Comparison of ENCODE assay signal across 9 cellular contexts in genomic region chr6:108592371-108593337, GRCh38. TPM values are rescaled to one million over a fixed set of nuclear protein-coding genes. Genes with fewer than 3 reads are reported as not detected.
A peak's percentile ranks its signal among the peaks of the same experiment; 100 is the strongest.
DNase-seq lines count a peak whose midpoint lies in the region; ATAC-seq, FAIRE-seq and TF ChIP-seq lines count a peak whose summit lies in the region.
"Had no signal": no experiment of that assay in that cellular context is flagged by ENCODE, and none has a peak within 500 bp of the region (broad histone marks: within the 10 kb centered on the region; RNA-seq: fewer than 3 reads in every experiment).

No MANE protein-coding gene starts in this region.

- H3K27me3 ChIP-seq in endothelial cell of umbilical vein (ENCODE audit: control insufficient read depth in 2 of 2, insufficient read depth in 2 of 2, low read length in 2 of 2): no peaks in the 10 kb centered on the region
- H3K27me3 ChIP-seq in ovary: no peaks in the 10 kb centered on the region
- H3K27me3 ChIP-seq in endodermal cell (ENCODE audit: control insufficient read depth, insufficient read depth, low read length, poor library complexity, severe bottlenecking): no peaks in the 10 kb centered on the region

- H3K4me1 Mint-ChIP-seq in endodermal cell: peaks cover 43% of the 10 kb centered on the region

- H3K9me1 ChIP-seq in endothelial cell of umbilical vein (replicated peaks; ENCODE audit: control insufficient read depth, extremely low read depth, insufficient read depth, low read length): no peaks in the 10 kb centered on the region

- H3K27me3 Mint-ChIP-seq in endodermal cell (ENCODE audit: insufficient read depth): no peaks in the 10 kb centered on the region

- ATAC-seq in GM19467 (IDR thresholded peaks at IDR 0.05; ENCODE audit: unreplicated experiment): peak; percentile 70
- ATAC-seq: Panc1 had no signal

- intact Hi-C loops in endothelial cell of umbilical vein (cut with micrococcal nuclease) (no loop called here), ovary (cut with DNase I) (loop anchor here in 1 of 4 donors (5.0 kb wide), 1 partner anchor 65 kb away; no protein-coding TSS in a partner anchor)

- TF ChIP-seq CTCF in WI38 (IDR thresholded peaks at IDR 0.05; ENCODE audit: low read depth, low read length) (no peak), endothelial cell of umbilical vein (IDR thresholded peaks at IDR 0.05; ENCODE audit: extremely low read depth in 1 of 2, insufficient read depth in 1 of 2, low read depth in 1 of 2, low read length in 2 of 2) (no peak), ovary (IDR thresholded peaks at IDR 0.05) (no peak), endodermal cell (conservative IDR thresholded peaks at IDR 0.05) (no peak)

- no peaks in the 10 kb centered on the region for H4K20me1 ChIP-seq in endothelial cell of umbilical vein (replicated peaks; ENCODE audit: control insufficient read depth, extremely low read depth, insufficient read depth, low read length)

- H3K4me3 ChIP-seq in WI38 (ENCODE audit: low read depth, low read length): peak overlapping the region; percentile 33
- H3K4me3 ChIP-seq in endothelial cell of umbilical vein (replicated peaks in 1 of 3; ENCODE audit: insufficient read depth in 1 of 3, low read depth in 1 of 3, low read length in 3 of 3): no peak overlapping the region
- peak overlapping the region; percentile 13 for H3K4me3 ChIP-seq in ovary
- no peak overlapping the region for H3K4me3 ChIP-seq in endodermal cell (ENCODE audit: low read length)

- POLR2A ChIA-PET in endothelial cell of umbilical vein (lab: Charles Lee): no interaction called here

- H3K36me3 ChIP-seq in endothelial cell of umbilical vein (ENCODE audit: control insufficient read depth in 2 of 2, extremely low read depth in 1 of 2, insufficient read depth in 2 of 2, low read length in 2 of 2) (no peaks in the 10 kb centered on the region), ovary (no peaks in the 10 kb centered on the region), endodermal cell (ENCODE audit: control insufficient read depth, insufficient read depth, low read length) (peaks cover 5% of the 10 kb centered on the region)

- peaks cover 8% of the 10 kb centered on the region for H3K79me2 ChIP-seq in endothelial cell of umbilical vein (ENCODE audit: control insufficient read depth, insufficient read depth, low read length)

- no peak overlapping the region for H3K4me3 Mint-ChIP-seq in endodermal cell

- CTCF ChIA-PET in endothelial cell of umbilical vein (lab: Charles Lee): interaction anchor here (1.0 kb wide), 1 partner anchor 50 kb away, joined by 3 read pairs; no protein-coding TSS in a partner anchor

- H2AFZ ChIP-seq in endothelial cell of umbilical vein (ENCODE audit: low read depth, low read length): no peak overlapping the region

- no TSS peak for BruUV-seq in endothelial cell of umbilical vein (replicated peaks; lab: Mats Ljungman, UMichigan)

- no peak for FAIRE-seq in endothelial cell of umbilical vein (lab: Jason Lieb, UNC)

- no peak overlapping the region for H3K27ac ChIP-seq in endothelial cell of umbilical vein (ENCODE audit: insufficient read depth, low read depth, low read length)
- peak overlapping the region; percentile 22 to 32 for H3K27ac ChIP-seq in ovary
- no peak overlapping the region for H3K27ac ChIP-seq in endodermal cell (ENCODE audit: low read depth, low read length)

- peak overlapping the region; percentile 88 for H3K4me2 ChIP-seq in endothelial cell of umbilical vein (ENCODE audit: insufficient read depth, low read length)

- no peaks in the 10 kb centered on the region for H3K9me3 ChIP-seq in endothelial cell of umbilical vein (replicated peaks; ENCODE audit: control insufficient read depth, insufficient read depth, low read length)
- no peaks in the 10 kb centered on the region for H3K9me3 ChIP-seq in ovary
- no peaks in the 10 kb centered on the region for H3K9me3 ChIP-seq in endodermal cell (ENCODE audit: control insufficient read depth, low read length)

- H3K27ac Mint-ChIP-seq in endodermal cell: no peak overlapping the region

- DNase-seq in COLO668 (lab: John Stamatoyannopoulos, UW; ENCODE audit: unreplicated experiment): peak; percentile 48
- peak; percentile 71 for DNase-seq in HT1080 (ENCODE audit: low read depth)
- no peak for DNase-seq in endothelial cell of umbilical vein (ENCODE audit: low read depth, low spot score)
- DNase-seq in ovary: peak in 1 of 5 donors; percentile 54
- DNase-seq in endodermal cell: no peak
- DNase-seq in ureter (ENCODE audit: low spot score): no peak

- TF ChIP-seq POLR2A in endothelial cell of umbilical vein (IDR thresholded peaks at IDR 0.05; ENCODE audit: low read depth, low read length) (no peak), ovary (IDR thresholded peaks at IDR 0.05) (no peak)

- H3K4me1 ChIP-seq in endothelial cell of umbilical vein (ENCODE audit: control insufficient read depth, extremely low read depth, insufficient read depth, low read length) (peaks cover 47% of the 10 kb centered on the region), ovary (ENCODE audit: insufficient read depth) (peaks cover 42% of the 10 kb centered on the region), endodermal cell (ENCODE audit: control insufficient read depth, insufficient read depth, low read length) (peaks cover 15% of the 10 kb centered on the region)

- no peak overlapping the region for H3K9ac ChIP-seq in endothelial cell of umbilical vein (replicated peaks; ENCODE audit: extremely low read depth, insufficient read depth, low read length)
- H3K9ac ChIP-seq in endodermal cell (ENCODE audit: extremely low read depth, low read length, poor library complexity, severe bottlenecking): no peak overlapping the region

- dilution Hi-C loops in endothelial cell of umbilical vein (cut with MboI; ENCODE audit: extremely low pct_ligation_motif_present, low sequenced_read_pairs): no loop called here

- 28 to 30% (median 30%) methylated on average over 10 of the region's 10 CpGs for WGBS in ovary, 3 donors
- WGBS in endodermal cell (ENCODE audit: insufficient coverage in 1 of 2, insufficient read length in 1 of 2), 2 experiments: 79 to 86% methylated on average over 5 to 10 of the region's 10 CpGs

- peak; percentile 43 for TF ChIP-seq EP300 in ovary (IDR thresholded peaks at IDR 0.05)

- H3K9me3 Mint-ChIP-seq in endodermal cell: no peaks in the 10 kb centered on the region

- no peaks in the 10 kb centered on the region for H3K36me3 Mint-ChIP-seq in endodermal cell (ENCODE audit: low read depth)

TF ChIP-seq in endothelial cell of umbilical vein, 7 proteins besides CTCF, POLR2A, EP300 and RAD21:
- TF ChIP-seq MYC (IDR thresholded peaks at IDR 0.05; ENCODE audit: low read depth, low read length): no peak
- no peak for TF ChIP-seq MAX (IDR thresholded peaks at IDR 0.05; ENCODE audit: insufficient read depth, insufficient read length)
- no peak for TF ChIP-seq FOS (IDR thresholded peaks at IDR 0.05; ENCODE audit: borderline replicate concordance, insufficient read depth, low read length)
- no peak for TF ChIP-seq EZH2 (IDR thresholded peaks at IDR 0.05; ENCODE audit: borderline replicate concordance, low read depth, low read length, severe bottlenecking)
- TF ChIP-seq JUN (IDR thresholded peaks at IDR 0.05; ENCODE audit: borderline replicate concordance, insufficient read depth, insufficient read length, low read depth): no peak
- TF ChIP-seq GATA2 (IDR thresholded peaks at IDR 0.05; ENCODE audit: insufficient read depth, insufficient read length, low read depth, low read length): no peak
- no peak for TF ChIP-seq POLR2AphosphoS5 (IDR thresholded peaks at IDR 0.05; ENCODE audit: insufficient read depth, low read depth, low read length)

RNA-seq across cellular contexts. Expression of gene FOXO3, which starts 31.9 kb away (rescaled TPM):
- total RNA-seq in HT1080 (2014; rRNA removed; shearing (Covaris generic)): 8.7 and 11.5 TPM in 2 replicates
- polyA plus RNA-seq in HT1080 (2015; cell fraction: cytosol; rRNA removed): 8.3 and 10.8 TPM in 2 replicates
- 10.1 and 12.5 TPM in 2 replicates for polyA plus RNA-seq in HT1080 (2015; cell fraction: nucleus; rRNA removed)
- total RNA-seq in endothelial cell of umbilical vein: 15.7 and 16.9 TPM in 2 replicates
- polyA plus RNA-seq in endothelial cell of umbilical vein: 13.6 and 14.4 TPM in 2 replicates
- 9.0 and 10.2 TPM in 2 replicates for polyA plus RNA-seq in endothelial cell of umbilical vein (2011; cell fraction: cytosol; rRNA removed)
- 9.9 and 13.5 TPM in 2 replicates for polyA plus RNA-seq in endothelial cell of umbilical vein (2011; cell fraction: nucleus; rRNA removed)
- polyA plus RNA-seq in endothelial cell of umbilical vein (2012): 9.1 and 10.3 TPM in 2 replicates
- 48.0 and 60.3 TPM in 2 replicates for polyA minus RNA-seq in endothelial cell of umbilical vein
- 23.9 TPM for polyA minus RNA-seq in endothelial cell of umbilical vein (2011; cell fraction: cytosol; rRNA and poly(A)+ RNA removed)
- 26.5 and 28.2 TPM in 2 replicates for polyA minus RNA-seq in endothelial cell of umbilical vein (2011; cell fraction: nucleus; rRNA and poly(A)+ RNA removed)
- total RNA-seq in ovary: 10 to 100 TPM; 67.1 to 94.8 (median 80.0) TPM
- polyA plus RNA-seq in ovary: 10 to 100 TPM; 33.4 to 39.2 TPM
- total RNA-seq in endodermal cell: 10 to 100 TPM; 16.4 to 20.3 TPM
- polyA plus RNA-seq in endodermal cell (2013, experiment 1 of 2): 15.0 TPM
- polyA plus RNA-seq in endodermal cell (2013, experiment 2 of 2): 14.8 TPM
- total RNA-seq in ureter: 66.7 TPM

Comparison
In these comparisons a context has a peak if more than half of its experiments do, and no peak if none do; other contexts are left out.
1. DNase-seq: peak in COLO668 (single experiment) and HT1080 (single experiment); none in endothelial cell of umbilical vein (single experiment), endodermal cell (single experiment) and ureter (single experiment).
2. H3K4me3 ChIP-seq: peak in WI38 (single experiment) and ovary (single experiment); none in endothelial cell of umbilical vein (0 of 3) and endodermal cell (single experiment).
3. H3K27ac ChIP-seq: peak in ovary (2 of 2); none in endothelial cell of umbilical vein (single experiment) and endodermal cell (single experiment).